Comparison of ENCODE assay signal across 8 cellular contexts in the genomic region with DNA sequence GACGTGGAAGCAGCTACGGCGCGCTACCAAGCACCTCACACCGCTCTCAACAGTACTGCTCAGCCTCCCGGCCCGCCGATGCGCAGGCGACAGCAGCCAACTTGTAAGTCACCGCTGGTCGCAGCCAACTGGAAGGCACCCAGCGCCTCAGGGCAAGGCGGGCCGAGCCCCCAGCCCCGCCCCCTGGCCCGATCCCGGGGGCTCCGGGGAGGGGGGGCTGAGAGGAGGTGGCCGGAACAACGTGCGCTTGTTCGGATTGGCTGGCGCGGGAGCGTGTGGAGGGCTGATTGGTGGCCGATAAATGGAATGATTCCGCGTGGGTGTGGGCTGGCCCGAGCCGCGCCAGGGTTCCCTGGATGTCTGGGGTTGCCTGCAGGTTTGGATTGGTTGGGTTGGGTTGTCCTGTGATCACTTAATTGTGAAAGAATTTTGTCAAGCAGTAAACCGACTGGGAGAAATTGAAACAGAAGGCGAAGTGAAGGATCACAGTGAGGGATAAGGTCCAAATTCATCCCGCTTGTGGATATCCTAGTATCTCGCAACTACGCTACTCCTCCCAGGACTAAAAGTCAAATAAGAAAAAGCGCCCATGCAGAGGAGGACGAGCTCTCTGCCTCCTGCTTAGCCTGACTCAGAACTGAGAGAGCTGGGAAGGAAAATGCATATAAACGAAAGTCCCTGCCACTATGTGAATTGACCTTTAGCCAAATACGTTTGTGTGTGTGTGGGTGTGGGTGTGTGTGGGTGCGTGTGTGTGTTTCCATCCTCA. TPM values are rescaled to one million over a fixed set of nuclear protein-coding genes. Genes with fewer than 3 reads are reported as not detected.
DNase-seq lines count a peak whose midpoint lies in the region; ATAC-seq, FAIRE-seq and TF ChIP-seq lines count a peak whose summit lies in the region.

A gene with protein sequence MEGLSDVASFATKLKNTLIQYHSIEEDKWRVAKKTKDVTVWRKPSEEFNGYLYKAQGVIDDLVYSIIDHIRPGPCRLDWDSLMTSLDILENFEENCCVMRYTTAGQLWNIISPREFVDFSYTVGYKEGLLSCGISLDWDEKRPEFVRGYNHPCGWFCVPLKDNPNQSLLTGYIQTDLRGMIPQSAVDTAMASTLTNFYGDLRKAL (minus strand): TSS at position 130 of the 769 bp plus-strand sequence. CDS start 5,102 bp downstream, outside the sequence.

- peak within 1 kb of the TSS; percentile 97 for H3K4me2 ChIP-seq in astrocyte (ENCODE audit: low read length)

- TF ChIP-seq CTCF in astrocyte (IDR thresholded peaks at IDR 0.05; ENCODE audit: insufficient read depth, low read depth, low read length) = no peak
- TF ChIP-seq CTCF in vagina (IDR thresholded peaks at IDR 0.05) = no peak

- H3K4me3 ChIP-seq in astrocyte (ENCODE audit: insufficient read depth, low read depth, low read length) (peak within 1 kb of the TSS; percentile 78), right cardiac atrium (ENCODE audit: low read length) (peak within 1 kb of the TSS; percentile 53), vagina (peak within 1 kb of the TSS; percentile 78 to 86)

- no peaks in the 10 kb centered on the region for H3K27me3 Mint-ChIP-seq in T-helper 2 cell treated with Interferon-gamma antibody and Interleukin-4, amounts not matched to agents 5 μg/mL and 100 μg/mL, for 36 hours (ENCODE audit: low read depth)
- H3K27me3 Mint-ChIP-seq in astrocyte (ENCODE audit: low read depth, unreplicated experiment) = no peaks in the 10 kb centered on the region

- peak within 1 kb of the TSS; percentile 95 for H3K27ac Mint-ChIP-seq in T-helper 2 cell treated with Interferon-gamma antibody and Interleukin-4, amounts not matched to agents 5 μg/mL and 100 μg/mL, for 36 hours
- peak within 1 kb of the TSS; percentile 78 for H3K27ac Mint-ChIP-seq in astrocyte (ENCODE audit: unreplicated experiment)

- H3K9me3 ChIP-seq in astrocyte (ENCODE audit: insufficient read depth, low read depth, low read length) (no peaks in the 10 kb centered on the region), right cardiac atrium (ENCODE audit: control insufficient read depth, low read length) (no peaks in the 10 kb centered on the region), vagina (no peaks in the 10 kb centered on the region)

- ATAC-seq in GM18499 (IDR thresholded peaks at IDR 0.05; ENCODE audit: insufficient read depth, unreplicated experiment) (peak; percentile 85), HG02943 (IDR thresholded peaks at IDR 0.05; ENCODE audit: low read depth, unreplicated experiment) (peak; percentile 96), right cardiac atrium (peak; percentile 99)

- H3K9me3 Mint-ChIP-seq in T-helper 2 cell treated with Interferon-gamma antibody and Interleukin-4, amounts not matched to agents 5 μg/mL and 100 μg/mL, for 36 hours = no peaks in the 10 kb centered on the region
- H3K9me3 Mint-ChIP-seq in astrocyte (ENCODE audit: unreplicated experiment) = peaks cover 2% of the 10 kb centered on the region

- peaks cover 27% of the 10 kb centered on the region for H3K36me3 Mint-ChIP-seq in T-helper 2 cell treated with Interferon-gamma antibody and Interleukin-4, amounts not matched to agents 5 μg/mL and 100 μg/mL, for 36 hours (ENCODE audit: low read depth)
- no peaks in the 10 kb centered on the region for H3K36me3 Mint-ChIP-seq in astrocyte (ENCODE audit: low read depth, unreplicated experiment)

- H2AFZ ChIP-seq in astrocyte (ENCODE audit: low read depth, low read length) = peak within 1 kb of the TSS; percentile 79

- TF ChIP-seq POLR2A in vagina (IDR thresholded peaks at IDR 0.05) = peak in 1 of 2 donors; percentile 65

- FAIRE-seq in astrocyte (lab: Jason Lieb, UNC) = peak; percentile 58

- H4K20me1 ChIP-seq in astrocyte (ENCODE audit: insufficient read depth, low read length) = peaks cover 25% of the 10 kb centered on the region

- DNase-seq in NCI-H187 treated with DMSO at 0.1 percent for 48 hours (lab: John Stamatoyannopoulos, UW) (peak; percentile 70), astrocyte (ENCODE audit: low read depth) (peak; percentile 96), right cardiac atrium (peak; percentile 97 to 99 (median 98)), pulmonary artery endothelial cell (ENCODE audit: low read depth, low spot score) (peak; percentile 82), vagina (ENCODE audit: extremely low spot score in 2 of 2) (peak; percentile 96 to 97)
- peak; percentile 96 for DNase-seq in T-helper 2 cell treated with Interferon-gamma antibody and Interleukin-4, amounts not matched to agents 5 μg/mL and 100 μg/mL, for 36 hours (ENCODE audit: low spot score)

- peak within 1 kb of the TSS; percentile 93 for H3K27ac ChIP-seq in astrocyte (ENCODE audit: low read depth, low read length)
- H3K27ac ChIP-seq in right cardiac atrium (ENCODE audit: low read length) = peak within 1 kb of the TSS; percentile 91
- H3K27ac ChIP-seq in vagina = peak within 1 kb of the TSS; percentile 92

- H3K36me3 ChIP-seq in astrocyte (ENCODE audit: insufficient read depth, low read length) (no peaks in the 10 kb centered on the region), vagina (no peaks in the 10 kb centered on the region)

- H3K4me1 ChIP-seq in astrocyte (ENCODE audit: insufficient read depth, low read length) (peaks cover 3% of the 10 kb centered on the region), right cardiac atrium (ENCODE audit: control insufficient read depth, insufficient read depth, low read length) (no peaks in the 10 kb centered on the region), vagina (peaks cover 18% of the 10 kb centered on the region)

- under 1% methylated on average over 42 of the region's 42 CpGs for WGBS in right cardiac atrium

- H3K27me3 ChIP-seq in astrocyte (ENCODE audit: insufficient read depth, low read length) (no peaks in the 10 kb centered on the region), right cardiac atrium (ENCODE audit: control insufficient read depth, insufficient read depth) (no peaks in the 10 kb centered on the region), vagina (no peaks in the 10 kb centered on the region)

- H3K4me1 Mint-ChIP-seq in T-helper 2 cell treated with Interferon-gamma antibody and Interleukin-4, amounts not matched to agents 5 μg/mL and 100 μg/mL, for 36 hours (ENCODE audit: low read depth) = peaks cover 48% of the 10 kb centered on the region
- peaks cover 13% of the 10 kb centered on the region for H3K4me1 Mint-ChIP-seq in astrocyte (ENCODE audit: low read depth, unreplicated experiment)

- intact Hi-C loops in right cardiac atrium (cut with DNase I) = no loop called here
- intact Hi-C loops in vagina (cut with DNase I) = no loop called here

- H3K4me3 Mint-ChIP-seq in T-helper 2 cell treated with Interferon-gamma antibody and Interleukin-4, amounts not matched to agents 5 μg/mL and 100 μg/mL, for 36 hours = peak within 1 kb of the TSS; percentile 97
- H3K4me3 Mint-ChIP-seq in astrocyte (ENCODE audit: unreplicated experiment) = peak within 1 kb of the TSS; percentile 92

- H3K9ac ChIP-seq in astrocyte (ENCODE audit: low read length) = peak within 1 kb of the TSS; percentile 97

- peaks cover 48% of the 10 kb centered on the region for H3K79me2 ChIP-seq in astrocyte (ENCODE audit: insufficient read depth, low read length)

RNA-seq across cellular contexts. Expression of the gene that starts here (rescaled TPM):
- 68.5 and 84.9 TPM in 2 replicates for total RNA-seq in astrocyte
- 10 to 100 TPM; 14.6 to 32.3 (median 19.8) TPM for total RNA-seq in right cardiac atrium
- 12.1 TPM for polyA plus RNA-seq in right cardiac atrium
- 79.3 and 113 TPM in 2 replicates for total RNA-seq in pulmonary artery endothelial cell
- 18.9 TPM for total RNA-seq in vagina

Comparison
In these comparisons a context has a peak if more than half of its experiments do, and no peak if none do; other contexts are left out.
1. Peak in every context shown above with its lines: DNase-seq, ATAC-seq, H3K4me3 ChIP-seq and H3K27ac ChIP-seq.